Comparison of ENCODE assay signal across 18 cellular contexts in the genomic region with DNA sequence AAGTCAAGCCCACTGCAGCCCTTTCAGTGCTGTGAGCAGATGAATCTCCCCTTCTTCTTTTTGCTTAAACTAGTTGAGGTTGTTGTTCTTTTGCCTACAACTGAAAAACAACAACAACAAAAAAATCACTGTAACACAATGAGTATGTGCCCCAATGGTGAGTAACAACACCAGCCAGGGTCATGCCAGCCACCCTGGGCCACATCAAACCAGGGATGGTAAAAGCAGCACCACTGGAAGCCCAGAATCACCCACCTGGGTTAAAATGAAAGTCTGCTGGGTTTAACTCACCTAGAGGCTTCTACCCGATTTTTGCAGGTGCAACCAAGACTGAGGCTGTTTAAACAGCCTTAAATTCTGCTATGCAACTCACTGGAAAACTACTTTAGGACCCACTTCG. TPM values are rescaled to one million over a fixed set of nuclear protein-coding genes. Genes with fewer than 3 reads are reported as not detected.
DNase-seq lines count a peak whose midpoint lies in the region; ATAC-seq and TF ChIP-seq lines count a peak whose summit lies in the region.
"Had no signal": no experiment of that assay in that cellular context is flagged by ENCODE, and none has a peak within 500 bp of the region (broad histone marks: within the 10 kb centered on the region; RNA-seq: fewer than 3 reads in every experiment).

No MANE protein-coding gene starts in this region.

- peaks cover 40% of the 10 kb centered on the region for H3K36me3 Mint-ChIP-seq in activated naive CD4-positive, alpha-beta T cell treated with anti-CD3 and anti-CD28 coated beads, Interleukin-2, amount 10 ng/mL, durations not matched to agents 7 days and 5 days
- H3K36me3 Mint-ChIP-seq in GM23338 (ENCODE audit: low read depth), result peaks cover 16% of the 10 kb centered on the region
- H3K36me3 Mint-ChIP-seq in stimulated activated effector memory CD8-positive, alpha-beta T cell treated with anti-CD3 and anti-CD28 coated beads, Interleukin-12 subunit alpha, Interleukin-12 subunit beta, amount 100 ng/mL, for 72 hours, result peaks cover 69% of the 10 kb centered on the region

- no peaks in the 10 kb centered on the region for H3K36me3 ChIP-seq in GM23338 (ENCODE audit: insufficient read depth)
- peaks cover 4% of the 10 kb centered on the region for H3K36me3 ChIP-seq in A673 (ENCODE audit: insufficient read depth, low read length, poor library complexity, severe bottlenecking)

- no peak overlapping the region for H3K4me2 ChIP-seq in GM23338

- POLR2A ChIA-PET in A673 (lab: Charles Lee; ENCODE audit: low non-redundant PET), result no interaction called here

- H4K20me1 ChIP-seq in GM23338 (replicated peaks; ENCODE audit: insufficient read depth), result peaks cover 46% of the 10 kb centered on the region

- H3K27ac ChIP-seq in GM23338 (ENCODE audit: low read depth) (peak overlapping the region; percentile 66; the same call in 1 of the 2 replicates), epithelial cell of prostate (peak overlapping the region; percentile 48), A673 (ENCODE audit: low read depth, low read length, poor library complexity, severe bottlenecking) (no peak overlapping the region)
- H3K27ac ChIP-seq: heart right ventricle, SK-N-MC had no signal

- H3K4me1 ChIP-seq in GM23338 (ENCODE audit: insufficient read depth) (peaks cover 54% of the 10 kb centered on the region), A673 (ENCODE audit: insufficient read depth, low read length, poor library complexity, severe bottlenecking) (peaks cover 18% of the 10 kb centered on the region)

- no peak overlapping the region for H3K4me3 ChIP-seq in GM23338
- no peak overlapping the region for H3K4me3 ChIP-seq in A673 (ENCODE audit: low read depth, low read length, poor library complexity, severe bottlenecking)
- H3K4me3 ChIP-seq: heart right ventricle, SK-N-MC had no signal

- H3F3A ChIP-seq in GM23338 (replicated peaks; ENCODE audit: low read depth), result no peaks in the 10 kb centered on the region

- CTCF ChIA-PET in activated naive CD4-positive, alpha-beta T cell treated with anti-CD3 and anti-CD28 coated beads, Interleukin-2, amount 10 ng/mL, durations not matched to agents 7 days and 5 days (lab: Charles Lee), result interaction anchor here (0.9 kb wide), 1 partner anchor 72 kb away, joined by 3 read pairs; no protein-coding TSS in a partner anchor
- CTCF ChIA-PET in A673 (lab: Charles Lee), result no interaction called here

- H3K9me3 Mint-ChIP-seq in activated naive CD4-positive, alpha-beta T cell treated with anti-CD3 and anti-CD28 coated beads, Interleukin-2, amount 10 ng/mL, durations not matched to agents 7 days and 5 days, result no peaks in the 10 kb centered on the region
- no peaks in the 10 kb centered on the region for H3K9me3 Mint-ChIP-seq in GM23338
- no peaks in the 10 kb centered on the region for H3K9me3 Mint-ChIP-seq in stimulated activated effector memory CD8-positive, alpha-beta T cell treated with anti-CD3 and anti-CD28 coated beads, Interleukin-12 subunit alpha, Interleukin-12 subunit beta, amount 100 ng/mL, for 72 hours
- H3K9me3 Mint-ChIP-seq: activated T-helper 2 cell treated with anti-CD3 and anti-CD28 coated beads, Interferon-gamma antibody, Interleukin-2, Interleukin-4, amounts not matched to agents 10 μg/mL and 5 μg/mL and 100 μg/mL, durations not matched to agents 14 hours and 24 hours and 36 hours; mesothelial cell of epicardium had no signal

- H3K79me2 ChIP-seq in GM23338 (replicated peaks; ENCODE audit: insufficient read depth), result peaks cover 100% of the 10 kb centered on the region

- H3K9me2 ChIP-seq in GM23338 (ENCODE audit: insufficient read depth), result no peaks in the 10 kb centered on the region

- H3K27ac Mint-ChIP-seq in activated naive CD4-positive, alpha-beta T cell treated with anti-CD3 and anti-CD28 coated beads, Interleukin-2, amount 10 ng/mL, durations not matched to agents 7 days and 5 days, result peak overlapping the region; percentile 43
- no peak overlapping the region for H3K27ac Mint-ChIP-seq in GM23338
- H3K27ac Mint-ChIP-seq in stimulated activated effector memory CD8-positive, alpha-beta T cell treated with anti-CD3 and anti-CD28 coated beads, Interleukin-12 subunit alpha, Interleukin-12 subunit beta, amount 100 ng/mL, for 72 hours, result peak overlapping the region; percentile 69
- H3K27ac Mint-ChIP-seq: activated CD8-positive, alpha-beta memory T cell treated with anti-CD3 and anti-CD28 coated beads, Interleukin-2, amount 10 ng/mL, durations not matched to agents 7 days and 5 days; activated T-helper 2 cell treated with anti-CD3 and anti-CD28 coated beads, Interferon-gamma antibody, Interleukin-2, Interleukin-4, amounts not matched to agents 10 μg/mL and 5 μg/mL and 100 μg/mL, durations not matched to agents 14 hours and 24 hours and 36 hours had no signal

- H2AFZ ChIP-seq in GM23338, result no peak overlapping the region

- no peak overlapping the region for H3K4me3 Mint-ChIP-seq in activated naive CD4-positive, alpha-beta T cell treated with anti-CD3 and anti-CD28 coated beads, Interleukin-2, amount 10 ng/mL, durations not matched to agents 7 days and 5 days
- H3K4me3 Mint-ChIP-seq in GM23338, result no peak overlapping the region
- peak overlapping the region; percentile 41 for H3K4me3 Mint-ChIP-seq in stimulated activated effector memory CD8-positive, alpha-beta T cell treated with anti-CD3 and anti-CD28 coated beads, Interleukin-12 subunit alpha, Interleukin-12 subunit beta, amount 100 ng/mL, for 72 hours
- H3K4me3 Mint-ChIP-seq: activated CD8-positive, alpha-beta memory T cell treated with anti-CD3 and anti-CD28 coated beads, Interleukin-2, amount 10 ng/mL, durations not matched to agents 7 days and 5 days; CD14-positive monocyte; mesothelial cell of epicardium; nephron progenitor cell had no signal

- no peak for DNase-seq in activated naive CD4-positive, alpha-beta T cell treated with anti-CD3 and anti-CD28 coated beads, Interleukin-2, amount 10 ng/mL, durations not matched to agents 7 days and 5 days
- DNase-seq in activated naive CD4-positive, alpha-beta T cell (lab: John Stamatoyannopoulos, UW), result no peak
- DNase-seq in GM23338 (ENCODE audit: low spot score), result no peak
- no peak for DNase-seq in epithelial cell of prostate (ENCODE audit: low read depth, low spot score)
- DNase-seq in stimulated activated effector memory CD8-positive, alpha-beta T cell treated with anti-CD3 and anti-CD28 coated beads, Interleukin-12 subunit alpha, Interleukin-12 subunit beta, amount 100 ng/mL, for 72 hours (ENCODE audit: low spot score in 2 of 2), result no peak
- no peak for DNase-seq in OCI-M1 (lab: John Stamatoyannopoulos, UW)
- no peak for DNase-seq in A673 (ENCODE audit: low spot score)
- DNase-seq: activated CD8-positive, alpha-beta memory T cell treated with anti-CD3 and anti-CD28 coated beads, Interleukin-2, amount 10 ng/mL, durations not matched to agents 7 days and 5 days; heart right ventricle; KG1; NCI-H146; nephron progenitor cell; posterior cingulate gyrus had no signal

- no TSS peak for BruUV-seq in A673 (replicated peaks; lab: Mats Ljungman, UMichigan)

- H3K27me3 ChIP-seq in GM23338 (ENCODE audit: insufficient read depth) (no peaks in the 10 kb centered on the region), A673 (replicated peaks; ENCODE audit: insufficient read depth, low read depth, low read length, poor library complexity) (no peaks in the 10 kb centered on the region)
- H3K27me3 ChIP-seq: heart right ventricle had no signal

- intact Hi-C loops in A673 (cut with micrococcal nuclease; ENCODE audit: unreplicated experiment), result no loop called here

- peaks cover 75% of the 10 kb centered on the region for H3K4me1 Mint-ChIP-seq in activated naive CD4-positive, alpha-beta T cell treated with anti-CD3 and anti-CD28 coated beads, Interleukin-2, amount 10 ng/mL, durations not matched to agents 7 days and 5 days
- H3K4me1 Mint-ChIP-seq in GM23338, result peaks cover 59% of the 10 kb centered on the region
- peaks cover 95% of the 10 kb centered on the region for H3K4me1 Mint-ChIP-seq in stimulated activated effector memory CD8-positive, alpha-beta T cell treated with anti-CD3 and anti-CD28 coated beads, Interleukin-12 subunit alpha, Interleukin-12 subunit beta, amount 100 ng/mL, for 72 hours

- H3K27me3 Mint-ChIP-seq in activated naive CD4-positive, alpha-beta T cell treated with anti-CD3 and anti-CD28 coated beads, Interleukin-2, amount 10 ng/mL, durations not matched to agents 7 days and 5 days, result no peaks in the 10 kb centered on the region
- H3K27me3 Mint-ChIP-seq in GM23338 (ENCODE audit: insufficient read depth, low read depth, poor library complexity), result peaks cover 13% of the 10 kb centered on the region
- H3K27me3 Mint-ChIP-seq: activated CD8-positive, alpha-beta memory T cell treated with anti-CD3 and anti-CD28 coated beads, Interleukin-2, amount 10 ng/mL, durations not matched to agents 7 days and 5 days had no signal

- no peak for ATAC-seq in GM23338
- peak; percentile 48 for ATAC-seq in stimulated activated effector memory CD8-positive, alpha-beta T cell treated with anti-CD3 and anti-CD28 coated beads, Interleukin-12 subunit alpha, Interleukin-12 subunit beta, amount 100 ng/mL, for 72 hours
- no peak for ATAC-seq in GM21515 (IDR thresholded peaks at IDR 0.05; ENCODE audit: unreplicated experiment)

- no peak for TF ChIP-seq CTCF in GM23338 (conservative IDR thresholded peaks at IDR 0.05; ENCODE audit: low read depth in 2 of 2)
- TF ChIP-seq CTCF in A673 (conservative IDR thresholded peaks at IDR 0.05; ENCODE audit: low read depth, low read length), result no peak

- H3K9me3 ChIP-seq in A673 (ENCODE audit: low read depth, low read length, poor library complexity, severe bottlenecking), result no peaks in the 10 kb centered on the region
- H3K9me3 ChIP-seq: heart right ventricle had no signal

TF ChIP-seq in GM23338, 12 proteins besides CTCF, POLR2A, EP300 and RAD21:
- TF ChIP-seq EZH2phosphoT487 (IDR thresholded peaks at IDR 0.05; ENCODE audit: unreplicated experiment), result no peak

RNA-seq across cellular contexts. Expression of a gene that starts 20.5 kb away (rescaled TPM):
- 144 and 157 TPM in 2 replicates for total RNA-seq in GM23338 (2014; rRNA removed; shearing (Covaris generic))
- polyA plus RNA-seq in GM23338 (2016; fragmentation: Nextera tagmentation; extraction: Ambion mirVana), result 56.5 and 60.3 TPM in 2 replicates
- total RNA-seq in A673 (2021), result 84.8 and 87.8 TPM in 2 replicates
